20 cellular contexts compared by ENCODE assay signal in genomic region chr6:3630258-3630828, GRCh38.
DNase-seq lines count a peak whose midpoint lies in the region; ATAC-seq, FAIRE-seq and TF ChIP-seq lines count a peak whose summit lies in the region.
"Had no signal": no experiment of that assay in that cellular context is flagged by ENCODE, and none has a peak within 500 bp of the region (broad histone marks: within the 10 kb centered on the region; RNA-seq: fewer than 3 reads in every experiment).

No MANE protein-coding gene starts in this region.

- H3K4me2 ChIP-seq in K562 (ENCODE audit: insufficient read depth, low read length): no peak overlapping the region
- no peak overlapping the region for H3K4me2 ChIP-seq in osteoblast (ENCODE audit: insufficient read depth, low read length)

- no peak overlapping the region for H3K27ac ChIP-seq in K562 (ENCODE audit: extremely low read depth, low read depth, low read length)
- no peak overlapping the region for H3K27ac ChIP-seq in upper lobe of right lung
- H3K27ac ChIP-seq in osteoblast (ENCODE audit: low read depth, low read length): no peak overlapping the region
- H3K27ac ChIP-seq: Peyer's patch had no signal

- intact Hi-C loops in K562 (cut with micrococcal nuclease): no loop called here
- intact Hi-C loops in upper lobe of right lung (cut with DNase I): no loop called here

- H3K79me2 ChIP-seq in K562 (ENCODE audit: control insufficient read depth, insufficient read depth, low read length) (no peaks in the 10 kb centered on the region), osteoblast (ENCODE audit: insufficient read depth, low read length) (no peaks in the 10 kb centered on the region)

- H3K4me3 ChIP-seq in K562 (no peak overlapping the region), upper lobe of right lung (no peak overlapping the region), osteoblast (ENCODE audit: insufficient read depth, low read length) (no peak overlapping the region)
- H3K4me3 ChIP-seq: HAP-1, Peyer's patch had no signal

- WGBS in K562 (ENCODE audit: insufficient coverage, low coverage, missing lambda C conversion rate): 41% methylated on average over 4 of the region's 4 CpGs

- H3K9me3 Mint-ChIP-seq in activated T-cell treated with anti-CD3 and anti-CD28 coated beads, Interleukin-2, amount 50 U/mL, for 4 hours: no peaks in the 10 kb centered on the region

- ATAC-seq in K562: peak; percentile 76
- ATAC-seq in left lobe of liver: no peak
- ATAC-seq in upper lobe of right lung: peak; percentile 47
- no peak for ATAC-seq in HG03460 (IDR thresholded peaks at IDR 0.05; ENCODE audit: unreplicated experiment)
- no peak for ATAC-seq in activated T-cell treated with anti-CD3 and anti-CD28 coated beads, Interleukin-2, amount 50 U/mL, for 4 hours

- BruUV-seq in K562 (replicated peaks; lab: Mats Ljungman, UMichigan): no TSS peak

- TF ChIP-seq CTCF in K562 (IDR thresholded peaks at IDR 0.05 in 2 of 3, conservative IDR thresholded peaks at IDR 0.05 in 1 of 3; ENCODE audit: insufficient read depth in 2 of 3, low read depth in 1 of 3, low read length in 3 of 3) (no peak), upper lobe of right lung (IDR thresholded peaks at IDR 0.05) (no peak), osteoblast (IDR thresholded peaks at IDR 0.05; ENCODE audit: extremely low read depth, low read depth, low read length) (no peak)

- TF ChIP-seq RAD21 in K562 (CRISPR knock-in tag; conservative IDR thresholded peaks at IDR 0.05 in 1 of 2, IDR thresholded peaks at IDR 0.05 in 1 of 2): no peak

- no peak for FAIRE-seq in K562 (lab: Jason Lieb, UNC)
- FAIRE-seq: G401.6, HTR-8/SVneo had no signal

- H3K36me3 Mint-ChIP-seq in activated T-cell treated with anti-CD3 and anti-CD28 coated beads, Interleukin-2, amount 50 U/mL, for 4 hours (ENCODE audit: insufficient read depth): no peaks in the 10 kb centered on the region

- POLR2A ChIA-PET in K562 (lab: Yijun Ruan, JAX): interaction anchor here (0.6 kb wide), 1 partner anchor 1977 kb away, joined by 3 read pairs; no protein-coding TSS in a partner anchor

- no peaks in the 10 kb centered on the region for H3K9me3 ChIP-seq in K562 (replicated peaks; ENCODE audit: control insufficient read depth, insufficient read depth, low read depth, low read length)
- no peaks in the 10 kb centered on the region for H3K9me3 ChIP-seq in upper lobe of right lung
- no peaks in the 10 kb centered on the region for H3K9me3 ChIP-seq in osteoblast (ENCODE audit: low read depth, low read length)
- H3K9me3 ChIP-seq: HAP-1, Peyer's patch had no signal

- peak; percentile 2 for DNase-seq in KBM-7
- peak in 2 of 4 experiments; percentile 41 to 49 for DNase-seq in K562 (ENCODE audit: extremely low read depth in 1 of 4, low spot score in 3 of 4)
- DNase-seq in left lobe of liver (ENCODE audit: low spot score): peak; percentile 27
- no peak for DNase-seq in upper lobe of right lung
- DNase-seq in osteoblast (ENCODE audit: insufficient read length, low spot score, missing footprints): no peak
- no peak for DNase-seq in activated T-cell treated with anti-CD3 and anti-CD28 coated beads, Interleukin-2, amount 50 U/mL, for 4 hours
- no peak for DNase-seq in DMS153 (lab: John Stamatoyannopoulos, UW)
- DNase-seq: ACHN, DND-41, IMR-90, NCI-H1105, NCI-H1694, NCI-H2081 treated with DMSO at 0.1 percent for 48 hours, NCI-H446 treated with DMSO at 0.1 percent for 48 hours, NCI-H69, Peyer's patch had no signal

- peaks cover 32% of the 10 kb centered on the region for H3K27me3 Mint-ChIP-seq in activated T-cell treated with anti-CD3 and anti-CD28 coated beads, Interleukin-2, amount 50 U/mL, for 4 hours (ENCODE audit: low read depth)

- H3K4me1 ChIP-seq in K562 (replicated peaks in 1 of 2; ENCODE audit: control insufficient read depth in 2 of 2, insufficient read depth in 2 of 2, low read length in 2 of 2) (peaks cover 4% of the 10 kb centered on the region in 2 experiments; a peak in 3 of 5 replicates), upper lobe of right lung (no peaks in the 10 kb centered on the region), osteoblast (ENCODE audit: insufficient read depth, low read length) (no peaks in the 10 kb centered on the region)
- H3K4me1 ChIP-seq: HAP-1, Peyer's patch had no signal

- peaks cover 2% of the 10 kb centered on the region for H3K9me1 ChIP-seq in K562 (ENCODE audit: control insufficient read depth, insufficient read depth, low read length)

- peaks cover 44 to 49% of the 10 kb centered on the region in 2 experiments for H3K27me3 ChIP-seq in K562 (ENCODE audit: control insufficient read depth in 2 of 2, insufficient read depth in 2 of 2, low read length in 2 of 2)
- H3K27me3 ChIP-seq in upper lobe of right lung: peaks cover 8% of the 10 kb centered on the region
- H3K27me3 ChIP-seq in osteoblast (ENCODE audit: insufficient read depth, low read length): peaks cover 16% of the 10 kb centered on the region
- H3K27me3 ChIP-seq: Peyer's patch had no signal

- peaks cover 3% of the 10 kb centered on the region for H3K4me1 Mint-ChIP-seq in activated T-cell treated with anti-CD3 and anti-CD28 coated beads, Interleukin-2, amount 50 U/mL, for 4 hours (ENCODE audit: low read depth)

- no peak for TF ChIP-seq POLR2A in K562 (conservative IDR thresholded peaks at IDR 0.05)

- in situ Hi-C loops in KBM-7 (cut with MboI; ENCODE audit: low pct_unique_long_range_greater_than_20kb, low sequenced_read_pairs): no loop called here
- in situ Hi-C loops in K562 (cut with MboI): no loop called here

- H2AFZ ChIP-seq in K562 (ENCODE audit: low read depth, low read length): no peak overlapping the region
- H2AFZ ChIP-seq in osteoblast (ENCODE audit: low read length): no peak overlapping the region

- TF ChIP-seq EP300 in K562 (IDR thresholded peaks at IDR 0.05; ENCODE audit: low read length): no peak

- no peaks in the 10 kb centered on the region for H3K36me3 ChIP-seq in K562 (ENCODE audit: control insufficient read depth, insufficient read depth, low read length)
- H3K36me3 ChIP-seq in upper lobe of right lung: no peaks in the 10 kb centered on the region
- H3K36me3 ChIP-seq in osteoblast (ENCODE audit: insufficient read depth, low read length): no peaks in the 10 kb centered on the region
- H3K36me3 ChIP-seq: HAP-1, Peyer's patch had no signal

- CTCF ChIA-PET in K562 (lab: Yijun Ruan, JAX; ENCODE audit: low intra/inter-chr PET ratio): interaction anchor here (0.6 kb wide), 1 partner anchor 642 kb away, joined by 3 read pairs; no protein-coding TSS in a partner anchor

- peaks cover 6% of the 10 kb centered on the region for H4K20me1 ChIP-seq in K562 (replicated peaks; ENCODE audit: control insufficient read depth, insufficient read depth, low read length)
- no peaks in the 10 kb centered on the region for H4K20me1 ChIP-seq in osteoblast (ENCODE audit: insufficient read depth, low read length)

- no peak overlapping the region for H3K4me3 Mint-ChIP-seq in activated T-cell treated with anti-CD3 and anti-CD28 coated beads, Interleukin-2, amount 50 U/mL, for 4 hours

- no peak overlapping the region for H3K9ac ChIP-seq in K562 (ENCODE audit: insufficient read depth in 1 of 2, low read depth in 2 of 2, low read length in 2 of 2)

TF ChIP-seq in K562, 482 proteins besides CTCF, POLR2A, EP300 and RAD21 (continues in another document):
- no peak for TF ChIP-seq NELFE (IDR thresholded peaks at IDR 0.05; ENCODE audit: insufficient read depth, insufficient read length)
- TF ChIP-seq FIP1L1 (IDR thresholded peaks at IDR 0.05; ENCODE audit: low read depth, low read length, poor library complexity, severe bottlenecking): no peak
- TF ChIP-seq HMBOX1 (IDR thresholded peaks at IDR 0.05): peak; percentile 54
- TF ChIP-seq TCF3 (CRISPR knock-in tag; IDR thresholded peaks at IDR 0.05): 0 out of 2 replicates have a peak, but pooled peaks have one; percentile 40
- no peak for TF ChIP-seq STAT5B (CRISPR knock-in tag; IDR thresholded peaks at IDR 0.05)
- TF ChIP-seq CREBBP (IDR thresholded peaks at IDR 0.05; ENCODE audit: low read depth, low read length): no peak
- no peak for TF ChIP-seq FOXO4 (CRISPR knock-in tag; IDR thresholded peaks at IDR 0.05)
- TF ChIP-seq FOSL1 (tag; conservative IDR thresholded peaks at IDR 0.05): no peak
- no peak for TF ChIP-seq MAFF (IDR thresholded peaks at IDR 0.05; ENCODE audit: low read length)
- no peak for TF ChIP-seq SMARCA5 (IDR thresholded peaks at IDR 0.05)
- TF ChIP-seq SPI1 (IDR thresholded peaks at IDR 0.05; ENCODE audit: borderline replicate concordance, low read depth, low read length): no peak
- no peak for TF ChIP-seq POLR2H (tag; IDR thresholded peaks at IDR 0.05; ENCODE audit: low read depth)
- TF ChIP-seq PURB (CRISPR knock-in tag; IDR thresholded peaks at IDR 0.05; ENCODE audit: low read depth): no peak
- TF ChIP-seq TAL1 (IDR thresholded peaks at IDR 0.05): peak; percentile 47; the same call in 1 of the 2 replicates
- TF ChIP-seq ZNF444 (CRISPR knock-in tag; IDR thresholded peaks at IDR 0.05): no peak
- no peak for TF ChIP-seq HSF4 (CRISPR knock-in tag; IDR thresholded peaks at IDR 0.05; ENCODE audit: borderline replicate concordance)
- no peak for TF ChIP-seq TBL1XR1 (IDR thresholded peaks at IDR 0.05; ENCODE audit: low read length in 2 of 2)
- no peak for TF ChIP-seq KDM1A (IDR thresholded peaks at IDR 0.05)
- TF ChIP-seq HMG20A (CRISPR knock-in tag; conservative IDR thresholded peaks at IDR 0.05): no peak
- TF ChIP-seq IFI16 (CRISPR knock-in tag; IDR thresholded peaks at IDR 0.05): no peak

Comparison
In these comparisons a context has a peak if more than half of its experiments do, and no peak if none do; other contexts are left out.
1. DNase-seq: peak in KBM-7 (single experiment) and left lobe of liver (single experiment); none in upper lobe of right lung (single experiment), osteoblast (single experiment), activated T-cell treated with anti-CD3 and anti-CD28 coated beads, Interleukin-2, amount 50 U/mL, for 4 hours (single experiment) and DMS153 (single experiment).
2. ATAC-seq: peak in K562 (single experiment) and upper lobe of right lung (single experiment); none in left lobe of liver (single experiment), HG03460 (single experiment) and activated T-cell treated with anti-CD3 and anti-CD28 coated beads, Interleukin-2, amount 50 U/mL, for 4 hours (0 of 2).